Comparison of ENCODE assay signal across 9 cellular contexts in the genomic region with DNA sequence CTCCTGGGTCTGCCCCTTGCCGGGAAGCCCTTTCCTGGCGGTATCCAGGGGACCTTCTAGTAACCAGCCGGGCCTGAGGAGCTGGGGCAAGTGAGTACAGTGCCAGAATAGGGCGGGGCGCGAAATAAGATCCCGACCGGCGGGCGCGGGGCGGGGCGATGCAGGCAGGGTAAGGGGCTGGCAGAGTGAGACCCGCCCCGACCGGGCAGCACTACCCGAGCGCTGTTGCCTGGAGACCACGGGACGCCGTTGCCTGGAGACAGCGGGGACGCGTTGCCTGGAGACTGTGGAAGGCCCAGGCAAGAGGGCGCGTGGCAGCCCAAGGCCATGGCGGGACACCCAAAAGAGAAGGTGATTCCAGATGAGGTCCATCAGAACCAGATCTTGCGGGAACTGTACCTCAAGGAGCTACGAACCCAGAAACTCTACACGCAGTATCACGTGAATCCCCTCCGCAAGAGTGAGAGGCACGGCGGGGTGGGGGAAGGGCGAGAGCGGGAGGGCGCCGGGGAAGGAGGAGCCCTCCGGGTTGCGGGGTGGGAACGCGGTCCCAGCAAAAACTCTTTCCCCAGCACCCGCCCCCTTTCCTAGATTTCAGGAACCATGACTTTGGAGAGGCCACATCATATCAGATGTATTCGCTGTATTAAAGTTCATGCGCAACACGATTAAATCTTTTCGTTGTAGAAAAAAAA. TPM values are rescaled to one million over a fixed set of nuclear protein-coding genes. Genes with fewer than 3 reads are reported as not detected.
DNase-seq lines count a peak whose midpoint lies in the region; ATAC-seq and TF ChIP-seq lines count a peak whose summit lies in the region.
"Had no signal": no experiment of that assay in that cellular context is flagged by ENCODE, and none has a peak within 500 bp of the region (broad histone marks: within the 10 kb centered on the region; RNA-seq: fewer than 3 reads in every experiment).

No MANE protein-coding gene starts in this region.

- no peaks in the 10 kb centered on the region for H3K36me3 Mint-ChIP-seq in activated CD4-positive, alpha-beta T cell treated with anti-CD3 and anti-CD28 coated beads for 36 hours (ENCODE audit: low read depth)
- H3K36me3 Mint-ChIP-seq in activated naive CD4-positive, alpha-beta T cell treated with anti-CD3 and anti-CD28 coated beads, Interleukin-2, amount 10 ng/mL, durations not matched to agents 7 days and 5 days = no peaks in the 10 kb centered on the region
- H3K36me3 Mint-ChIP-seq in neural crest cell (ENCODE audit: low read depth) = peaks cover 16% of the 10 kb centered on the region

- H3K27me3 ChIP-seq in tibial nerve = peaks cover 0 to 21% of the 10 kb centered on the region in 2 donors
- H3K27me3 ChIP-seq: BLaER1 treated with 17β-estradiol and CSF1 and Interleukin-3, amounts not matched to agents 10 nM and 100 nM had no signal

- TF ChIP-seq POLR2A in tibial nerve (IDR thresholded peaks at IDR 0.05) = no peak

- H3K27me3 Mint-ChIP-seq in activated CD4-positive, alpha-beta T cell treated with anti-CD3 and anti-CD28 coated beads for 36 hours = peaks cover 57% of the 10 kb centered on the region
- H3K27me3 Mint-ChIP-seq in activated naive CD4-positive, alpha-beta T cell treated with anti-CD3 and anti-CD28 coated beads, Interleukin-2, amount 10 ng/mL, durations not matched to agents 7 days and 5 days = peaks cover 59% of the 10 kb centered on the region
- peaks cover 3% of the 10 kb centered on the region for H3K27me3 Mint-ChIP-seq in neural crest cell (ENCODE audit: low read depth)

- H3K9me3 Mint-ChIP-seq in activated CD4-positive, alpha-beta T cell treated with anti-CD3 and anti-CD28 coated beads for 36 hours (ENCODE audit: low read depth) = no peaks in the 10 kb centered on the region
- H3K9me3 Mint-ChIP-seq in activated naive CD4-positive, alpha-beta T cell treated with anti-CD3 and anti-CD28 coated beads, Interleukin-2, amount 10 ng/mL, durations not matched to agents 7 days and 5 days = no peaks in the 10 kb centered on the region
- no peaks in the 10 kb centered on the region for H3K9me3 Mint-ChIP-seq in neural crest cell

- no peaks in the 10 kb centered on the region for H3K9me3 ChIP-seq in tibial nerve

- H3K4me1 Mint-ChIP-seq in activated CD4-positive, alpha-beta T cell treated with anti-CD3 and anti-CD28 coated beads for 36 hours = peaks cover 7% of the 10 kb centered on the region
- H3K4me1 Mint-ChIP-seq in activated naive CD4-positive, alpha-beta T cell treated with anti-CD3 and anti-CD28 coated beads, Interleukin-2, amount 10 ng/mL, durations not matched to agents 7 days and 5 days = peaks cover 10% of the 10 kb centered on the region
- H3K4me1 Mint-ChIP-seq in neural crest cell = peaks cover 22% of the 10 kb centered on the region

- H3K4me3 ChIP-seq in tibial nerve = peak overlapping the region; percentile 19 to 51 (median 30)
- H3K4me3 ChIP-seq: BLaER1 treated with 17β-estradiol and CSF1 and Interleukin-3, amounts not matched to agents 10 nM and 100 nM had no signal

- no peak for TF ChIP-seq EP300 in tibial nerve (IDR thresholded peaks at IDR 0.05)

- DNase-seq in activated CD4-positive, alpha-beta T cell treated with anti-CD3 and anti-CD28 coated beads for 36 hours = peak; percentile 74
- DNase-seq in activated CD4-positive, alpha-beta T cell treated with anti-CD3 and anti-CD28 coated beads for 4 hours = no peak
- peak; percentile 85 for DNase-seq in NCI-H524 treated with DMSO at 0.1 percent for 48 hours (lab: John Stamatoyannopoulos, UW)
- peak; percentile 69 for DNase-seq in activated naive CD4-positive, alpha-beta T cell treated with anti-CD3 and anti-CD28 coated beads, Interleukin-2, amount 10 ng/mL, durations not matched to agents 7 days and 5 days
- peak; percentile 7 for DNase-seq in germinal center (ENCODE audit: low spot score)
- DNase-seq in neural crest cell (ENCODE audit: low read depth, low spot score) = peak; percentile 95
- peak in 1 of 2 donors; percentile 26 for DNase-seq in tibial nerve (ENCODE audit: low spot score in 2 of 2)

- H3K4me1 ChIP-seq in tibial nerve = peaks cover 0 to 14% (median 5%) of the 10 kb centered on the region in 4 donors

- peak; percentile 86 for ATAC-seq in activated CD4-positive, alpha-beta T cell treated with anti-CD3 and anti-CD28 coated beads for 36 hours
- ATAC-seq in GM18861 (IDR thresholded peaks at IDR 0.05; ENCODE audit: unreplicated experiment) = no peak

- POLR2A ChIA-PET in activated CD4-positive, alpha-beta T cell treated with anti-CD3 and anti-CD28 coated beads for 36 hours (lab: Charles Lee) = interaction anchor here (0.7 kb wide), 1 partner anchor 357 kb away, joined by 4 read pairs; no protein-coding TSS in a partner anchor

- no peak overlapping the region for H3K27ac ChIP-seq in tibial nerve
- H3K27ac ChIP-seq: BLaER1 treated with 17β-estradiol and CSF1 and Interleukin-3, amounts not matched to agents 10 nM and 100 nM had no signal

- H3K36me3 ChIP-seq in tibial nerve = no peaks in the 10 kb centered on the region
- H3K36me3 ChIP-seq: BLaER1 treated with 17β-estradiol and CSF1 and Interleukin-3, amounts not matched to agents 10 nM and 100 nM had no signal

- intact Hi-C loops in activated CD4-positive, alpha-beta T cell treated with anti-CD3 and anti-CD28 coated beads for 36 hours (cut with DNase I, micrococcal nuclease) = loop anchor here in 1 of 2 experiments (5.0 kb wide), 1 partner anchor 50 kb away; no protein-coding TSS in a partner anchor

- CTCF ChIA-PET in activated CD4-positive, alpha-beta T cell treated with anti-CD3 and anti-CD28 coated beads for 36 hours (lab: Charles Lee) = no interaction called here
- CTCF ChIA-PET in activated naive CD4-positive, alpha-beta T cell treated with anti-CD3 and anti-CD28 coated beads, Interleukin-2, amount 10 ng/mL, durations not matched to agents 7 days and 5 days (lab: Charles Lee) = no interaction called here

- 3 to 5% methylated on average over 47 of the region's 47 CpGs for WGBS in tibial nerve, 2 donors

- H3K27ac Mint-ChIP-seq in activated CD4-positive, alpha-beta T cell treated with anti-CD3 and anti-CD28 coated beads for 36 hours = no peak overlapping the region
- H3K27ac Mint-ChIP-seq in activated naive CD4-positive, alpha-beta T cell treated with anti-CD3 and anti-CD28 coated beads, Interleukin-2, amount 10 ng/mL, durations not matched to agents 7 days and 5 days = no peak overlapping the region
- no peak overlapping the region for H3K27ac Mint-ChIP-seq in neural crest cell (ENCODE audit: unreplicated experiment)

- TF ChIP-seq CTCF in neural crest cell (conservative IDR thresholded peaks at IDR 0.05) (no peak), tibial nerve (IDR thresholded peaks at IDR 0.05) (no peak)

- no peak overlapping the region for H3K4me3 Mint-ChIP-seq in activated CD4-positive, alpha-beta T cell treated with anti-CD3 and anti-CD28 coated beads for 36 hours
- no peak overlapping the region for H3K4me3 Mint-ChIP-seq in activated naive CD4-positive, alpha-beta T cell treated with anti-CD3 and anti-CD28 coated beads, Interleukin-2, amount 10 ng/mL, durations not matched to agents 7 days and 5 days
- peak overlapping the region; percentile 70 for H3K4me3 Mint-ChIP-seq in neural crest cell

RNA-seq across cellular contexts. Expression of gene EBNA1BP2, which starts 24.3 kb away (rescaled TPM):
- total RNA-seq in activated CD4-positive, alpha-beta T cell treated with anti-CD3 and anti-CD28 coated beads for 36 hours = 100 to 1,000 TPM; 100 to 114 TPM
- 55.9 and 57.3 TPM in 2 replicates for total RNA-seq in neural crest cell
- total RNA-seq in tibial nerve = 10 to 100 TPM; 48.8 to 57.3 (median 51.2) TPM

RNA-seq across cellular contexts. Expression of gene CFAP57, which starts 24.4 kb away (rescaled TPM):
- under 1 TPM in 1 of 2 experiments, not detected in 1; 0.11 TPM for total RNA-seq in activated CD4-positive, alpha-beta T cell treated with anti-CD3 and anti-CD28 coated beads for 36 hours
- total RNA-seq in neural crest cell (0.77 and 0.86 TPM in 2 replicates), tibial nerve (under 1 TPM in 3 of 4 donors, not detected in 1; 0.21 to 0.30 (median 0.22) TPM)

Comparison
In these comparisons a context has a peak if more than half of its experiments do, and no peak if none do; other contexts are left out.
1. DNase-seq: peak in activated CD4-positive, alpha-beta T cell treated with anti-CD3 and anti-CD28 coated beads for 36 hours (single experiment), NCI-H524 treated with DMSO at 0.1 percent for 48 hours (single experiment), activated naive CD4-positive, alpha-beta T cell treated with anti-CD3 and anti-CD28 coated beads, Interleukin-2, amount 10 ng/mL, durations not matched to agents 7 days and 5 days (single experiment), germinal center (single experiment) and neural crest cell (single experiment); none in activated CD4-positive, alpha-beta T cell treated with anti-CD3 and anti-CD28 coated beads for 4 hours (0 of 2).